24 cellular contexts compared by ENCODE assay signal in genomic region chr5:172562443-172562842, GRCh38.
DNase-seq lines count a peak whose midpoint lies in the region; ATAC-seq, FAIRE-seq and TF ChIP-seq lines count a peak whose summit lies in the region.
"Had no signal": no experiment of that assay in that cellular context is flagged by ENCODE, and none has a peak within 500 bp of the region (broad histone marks: within the 10 kb centered on the region; RNA-seq: fewer than 3 reads in every experiment).

No MANE protein-coding gene starts in this region.

- 0 out of 2 replicates have a peak, but pooled peaks cover 4% of the 10 kb centered on the region for H4K20me1 ChIP-seq in K562 (replicated peaks; ENCODE audit: control insufficient read depth, insufficient read depth, low read length)
- H4K20me1 ChIP-seq: BLaER1 treated with 17β-estradiol and CSF1 and Interleukin-3, amounts not matched to agents 10 nM and 100 nM had no signal

- no peaks in the 10 kb centered on the region for H3K36me3 ChIP-seq in cardiac muscle cell
- no peaks in the 10 kb centered on the region for H3K36me3 ChIP-seq in left ventricle myocardium inferior
- no peaks in the 10 kb centered on the region for H3K36me3 ChIP-seq in K562 (ENCODE audit: control insufficient read depth, insufficient read depth, low read length)
- no peaks in the 10 kb centered on the region for H3K36me3 ChIP-seq in trophoblast cell (ENCODE audit: control insufficient read depth in 1 of 2, insufficient read depth in 2 of 2, low read length in 2 of 2)
- H3K36me3 ChIP-seq: BE2C; BLaER1 treated with 17β-estradiol and CSF1 and Interleukin-3, amounts not matched to agents 10 nM and 100 nM had no signal

- H4K91ac ChIP-seq in trophoblast cell (ENCODE audit: low read depth, low read length), result no peak overlapping the region

- H3K23ac ChIP-seq in trophoblast cell (ENCODE audit: low read length), result no peak overlapping the region

- H3K27me3 ChIP-seq in cardiac muscle cell (no peaks in the 10 kb centered on the region), left ventricle myocardium inferior (ENCODE audit: low read depth) (no peaks in the 10 kb centered on the region), K562 (ENCODE audit: control insufficient read depth in 2 of 2, insufficient read depth in 2 of 2, low read length in 2 of 2) (peaks cover 29 to 77% of the 10 kb centered on the region in 2 experiments; a peak in 4 of 5 replicates), trophoblast cell (ENCODE audit: insufficient read depth, low read length) (no peaks in the 10 kb centered on the region)
- H3K27me3 ChIP-seq: BE2C; BLaER1 treated with 17β-estradiol and CSF1 and Interleukin-3, amounts not matched to agents 10 nM and 100 nM had no signal

- H2AFZ ChIP-seq in K562 (ENCODE audit: low read depth, low read length) (no peak overlapping the region), trophoblast cell (ENCODE audit: insufficient read depth, low read length, poor library complexity) (no peak overlapping the region)

- H3K4me2 ChIP-seq in K562 (ENCODE audit: insufficient read depth, low read length) (no peak overlapping the region), trophoblast cell (ENCODE audit: low read length) (no peak overlapping the region)
- H3K4me2 ChIP-seq: BLaER1 treated with 17β-estradiol and CSF1 and Interleukin-3, amounts not matched to agents 10 nM and 100 nM had no signal

- TF ChIP-seq POLR2A in K562 (conservative IDR thresholded peaks at IDR 0.05), result no peak

- FAIRE-seq in K562 (lab: Jason Lieb, UNC), result no peak
- FAIRE-seq: A204.1, GM12891, GM18507 had no signal

- H3K9me3 ChIP-seq in cardiac muscle cell (ENCODE audit: low read depth) (no peaks in the 10 kb centered on the region), left ventricle myocardium inferior (replicated peaks) (no peaks in the 10 kb centered on the region), K562 (replicated peaks; ENCODE audit: control insufficient read depth, insufficient read depth, low read depth, low read length) (no peaks in the 10 kb centered on the region), trophoblast cell (ENCODE audit: insufficient read depth, low read depth, low read length) (no peaks in the 10 kb centered on the region)
- H3K9me3 ChIP-seq: BE2C; BLaER1 treated with 17β-estradiol and CSF1 and Interleukin-3, amounts not matched to agents 10 nM and 100 nM had no signal

- CTCF ChIA-PET in K562 (lab: Yijun Ruan, JAX; ENCODE audit: low intra/inter-chr PET ratio), result no interaction called here

- H3K27ac ChIP-seq in cardiac muscle cell, result peak overlapping the region; percentile 53
- no peak overlapping the region for H3K27ac ChIP-seq in left ventricle myocardium inferior (replicated peaks)
- H3K27ac ChIP-seq in K562 (ENCODE audit: extremely low read depth, low read depth, low read length), result no peak overlapping the region
- H3K27ac ChIP-seq in trophoblast cell (ENCODE audit: low read depth, low read length), result no peak overlapping the region
- H3K27ac ChIP-seq: 22Rv1; BLaER1 treated with 17β-estradiol and CSF1 and Interleukin-3, amounts not matched to agents 10 nM and 100 nM had no signal

- no peak overlapping the region for H2BK120ac ChIP-seq in trophoblast cell (ENCODE audit: insufficient read depth, low read length, poor library complexity)

- WGBS in K562 (ENCODE audit: insufficient coverage, low coverage, missing lambda C conversion rate), result 2% methylated on average over 8 of the region's 8 CpGs
- no CpG with 5 or more reads among the region's 8 CpGs for WGBS in trophoblast cell (ENCODE audit: extremely low coverage, insufficient coverage, insufficient read length)

- TF ChIP-seq CTCF in cardiac muscle cell (IDR thresholded peaks at IDR 0.05; ENCODE audit: low read depth, low read length), result no peak
- TF ChIP-seq CTCF in left ventricle myocardium inferior (IDR thresholded peaks at IDR 0.05; ENCODE audit: borderline replicate concordance), result no peak
- TF ChIP-seq CTCF in K562 (IDR thresholded peaks at IDR 0.05 in 2 of 3, conservative IDR thresholded peaks at IDR 0.05 in 1 of 3; ENCODE audit: insufficient read depth in 2 of 3, low read depth in 1 of 3, low read length in 3 of 3), result no peak

- H2AK5ac ChIP-seq in trophoblast cell (ENCODE audit: low read length), result no peak overlapping the region

- intact Hi-C loops in left ventricle myocardium inferior (cut with micrococcal nuclease) (no loop called here), K562 (cut with micrococcal nuclease) (no loop called here)

- no peaks in the 10 kb centered on the region for H3K79me1 ChIP-seq in trophoblast cell (ENCODE audit: low read length)

- ATAC-seq in K562 (no peak), GM19467 (IDR thresholded peaks at IDR 0.05; ENCODE audit: unreplicated experiment) (no peak)
- ATAC-seq: HCT116 had no signal

- H3K9ac ChIP-seq in K562 (ENCODE audit: insufficient read depth in 1 of 2, low read depth in 2 of 2, low read length in 2 of 2), result no peak overlapping the region
- H3K9ac ChIP-seq in trophoblast cell (ENCODE audit: low read length), result no peak overlapping the region
- H3K9ac ChIP-seq: BLaER1 treated with 17β-estradiol and CSF1 and Interleukin-3, amounts not matched to agents 10 nM and 100 nM had no signal

- no peak for TF ChIP-seq EP300 in K562 (IDR thresholded peaks at IDR 0.05; ENCODE audit: low read length)

- H3K4me3 ChIP-seq in cardiac muscle cell, result no peak overlapping the region
- H3K4me3 ChIP-seq in left ventricle myocardium inferior, result no peak overlapping the region
- no peak overlapping the region for H3K4me3 ChIP-seq in K562
- H3K4me3 ChIP-seq in trophoblast cell (ENCODE audit: low read depth, low read length), result no peak overlapping the region
- H3K4me3 ChIP-seq: BLaER1 treated with 17β-estradiol and CSF1 and Interleukin-3, amounts not matched to agents 10 nM and 100 nM had no signal

- in situ Hi-C loops in K562 (cut with MboI), result no loop called here

- BruUV-seq in K562 (replicated peaks; lab: Mats Ljungman, UMichigan), result no TSS peak

- no peak overlapping the region for H2BK5ac ChIP-seq in trophoblast cell (ENCODE audit: low read depth, low read length, poor library complexity)

- no peak overlapping the region for H3K14ac ChIP-seq in trophoblast cell (ENCODE audit: low read length)

- no peak overlapping the region for H3K4ac ChIP-seq in trophoblast cell (ENCODE audit: low read depth, low read length)

- H3K9me1 ChIP-seq in K562 (ENCODE audit: control insufficient read depth, insufficient read depth, low read length), result no peaks in the 10 kb centered on the region

- POLR2A ChIA-PET in K562 (lab: Yijun Ruan, JAX), result interaction anchor here (0.7 kb wide), 1 partner anchor 178 kb away, joined by 3 read pairs; no protein-coding TSS in a partner anchor

- H2BK12ac ChIP-seq in trophoblast cell (ENCODE audit: low read length), result no peak overlapping the region

- H4K12ac ChIP-seq in trophoblast cell (ENCODE audit: low read depth, low read length), result no peak overlapping the region

- DNase-seq in cardiac muscle cell (ENCODE audit: low read depth in 1 of 2, low spot score in 1 of 2) (no peak), left ventricle myocardium inferior (no peak), K562 (ENCODE audit: extremely low read depth in 1 of 4, low spot score in 3 of 4) (no peak), trophoblast cell (peak; percentile 10 to 68), NCI-H446 (lab: John Stamatoyannopoulos, UW) (no peak), SKM-1 (lab: John Stamatoyannopoulos, UW; ENCODE audit: unreplicated experiment) (no peak), kidney tubule cell (ENCODE audit: low spot score) (no peak)
- DNase-seq: ACHN; AML-193; BE2C; Calu3; CD4-positive, alpha-beta T cell; CD8-positive, alpha-beta memory T cell; DMS79 treated with DMSO at 0.1 percent for 48 hours; GF-D8; GOT3; H7 had no signal

- H3K79me2 ChIP-seq in K562 (ENCODE audit: control insufficient read depth, insufficient read depth, low read length) (no peaks in the 10 kb centered on the region), trophoblast cell (ENCODE audit: control insufficient read depth, insufficient read depth, low read length, poor library complexity) (no peaks in the 10 kb centered on the region)

- no peak overlapping the region for H3K18ac ChIP-seq in trophoblast cell (ENCODE audit: low read length)

- H4K8ac ChIP-seq in trophoblast cell (ENCODE audit: low read depth, low read length), result no peak overlapping the region

- H3K4me1 ChIP-seq in cardiac muscle cell (ENCODE audit: low read depth) (peaks cover 41% of the 10 kb centered on the region), left ventricle myocardium inferior (peaks cover 20% of the 10 kb centered on the region), K562 (replicated peaks in 1 of 2; ENCODE audit: control insufficient read depth in 2 of 2, insufficient read depth in 2 of 2, low read length in 2 of 2) (no peaks in the 10 kb centered on the region; a peak in 1 of 5 replicates), trophoblast cell (ENCODE audit: control insufficient read depth in 1 of 2, insufficient read depth in 2 of 2, low read length in 2 of 2) (no peaks in the 10 kb centered on the region)
- H3K4me1 ChIP-seq: BE2C had no signal

- TF ChIP-seq RAD21 in K562 (CRISPR knock-in tag; conservative IDR thresholded peaks at IDR 0.05 in 1 of 2, IDR thresholded peaks at IDR 0.05 in 1 of 2), result no peak

TF ChIP-seq in K562, 482 proteins besides CTCF, POLR2A, EP300 and RAD21:
- TF ChIP-seq MAFG (tag; conservative IDR thresholded peaks at IDR 0.05), result peak; percentile 32; the same call in 1 of the 2 replicates
- no peak for TF ChIP-seq GATAD2B (IDR thresholded peaks at IDR 0.05; ENCODE audit: borderline replicate concordance)
- peak; percentile 21; the same call in 1 of the 2 replicates for TF ChIP-seq C11orf30 (IDR thresholded peaks at IDR 0.05; ENCODE audit: low read depth)
- peak; percentile 18; the same call in 1 of the 2 replicates for TF ChIP-seq NFE2 (IDR thresholded peaks at IDR 0.05; ENCODE audit: low read depth)
TF ChIP-seq in K562: peak in this region for 3.

Comparison
In these comparisons a context has a peak if more than half of its experiments do, and no peak if none do; other contexts are left out.
1. DNase-seq: peak in trophoblast cell (2 of 2); none in cardiac muscle cell (0 of 2), left ventricle myocardium inferior (single experiment), K562 (0 of 4), NCI-H446 (0 of 2), SKM-1 (single experiment) and kidney tubule cell (single experiment).